2 cellular contexts compared by ENCODE assay signal in genomic region chr22:37953062-37953436, GRCh38.
TF ChIP-seq lines count a peak whose summit lies in the region.

No MANE protein-coding gene starts in this region.

TF ChIP-seq in HCT116, 20 proteins besides CTCF, POLR2A, EP300 and RAD21:
- TF ChIP-seq ZNF274 (IDR thresholded peaks at IDR 0.05; ENCODE audit: low read depth, low read length) (no peak), ELF1 (IDR thresholded peaks at IDR 0.05; ENCODE audit: borderline replicate concordance, low read depth) (no peak), SRF (IDR thresholded peaks at IDR 0.05; ENCODE audit: low read depth) (no peak), JUND (IDR thresholded peaks at IDR 0.05) (no peak), CEBPB (IDR thresholded peaks at IDR 0.05; ENCODE audit: low read depth) (no peak), EZH2phosphoT487 (IDR thresholded peaks at IDR 0.05; ENCODE audit: borderline replicate concordance) (no peak), POLR2AphosphoS5 (IDR thresholded peaks at IDR 0.05; ENCODE audit: low read depth, low read length) (no peak), SP1 (IDR thresholded peaks at IDR 0.05; ENCODE audit: low read depth) (no peak), TCF7L2 (IDR thresholded peaks at IDR 0.05; ENCODE audit: borderline replicate concordance, extremely low read depth, insufficient read depth, insufficient read length) (no peak), ZBTB33 (IDR thresholded peaks at IDR 0.05; ENCODE audit: extremely low read depth, insufficient replicate concordance, low read length) (no peak), SIN3A (IDR thresholded peaks at IDR 0.05; ENCODE audit: low read depth) (no peak), ATF3 (IDR thresholded peaks at IDR 0.05) (no peak), FOSL1 (IDR thresholded peaks at IDR 0.05; ENCODE audit: low read depth) (no peak)

TF ChIP-seq in WTC11, 78 proteins besides CTCF, POLR2A, EP300 and RAD21:
- TF ChIP-seq ETV6 (CRISPR knock-in tag; IDR thresholded peaks at IDR 0.05), result peak; percentile 39; the same call in 1 of the 2 replicates
- TF ChIP-seq KAT7 (CRISPR knock-in tag; IDR thresholded peaks at IDR 0.05; ENCODE audit: borderline replicate concordance), result no peak
